9 cellular contexts compared by ENCODE assay signal in the genomic region with DNA sequence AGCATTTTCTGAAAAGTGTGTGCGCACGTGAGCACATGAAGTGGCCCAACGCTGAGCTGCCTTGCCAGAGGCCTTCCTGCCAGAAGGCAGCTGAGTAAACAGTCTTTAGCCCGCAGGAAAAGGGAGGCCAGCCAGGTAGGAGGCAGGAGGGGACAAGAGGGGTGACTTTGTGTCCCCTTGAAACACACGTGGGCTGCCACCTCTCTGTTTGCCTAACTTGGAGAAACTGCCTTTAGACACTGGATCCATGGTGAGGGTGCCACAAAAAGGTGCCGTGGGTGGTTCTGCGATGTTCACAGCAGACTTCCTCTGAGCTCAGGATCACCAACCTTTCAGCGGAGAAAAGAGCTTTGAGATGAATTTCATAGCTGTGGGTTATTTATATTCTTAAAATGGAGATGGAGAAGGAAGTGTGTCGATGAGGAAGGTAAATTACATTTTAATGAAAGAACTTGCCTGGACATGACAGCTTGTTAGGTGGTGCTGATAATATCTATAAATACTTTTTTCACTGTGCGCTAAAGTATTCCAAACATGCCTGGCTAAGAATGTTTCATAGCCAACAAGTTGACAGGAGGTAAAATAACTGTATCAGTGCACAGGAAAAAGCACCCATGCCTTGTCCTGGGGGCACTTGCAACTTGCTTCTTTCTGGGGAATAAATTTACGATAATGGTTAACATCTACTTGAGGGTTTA. TPM values are rescaled to one million over a fixed set of nuclear protein-coding genes. Genes with fewer than 3 reads are reported as not detected.
A peak's percentile ranks its signal among the peaks of the same experiment; 100 is the strongest.
DNase-seq lines count a peak whose midpoint lies in the region; ATAC-seq and TF ChIP-seq lines count a peak whose summit lies in the region.
"Had no signal": no experiment of that assay in that cellular context is flagged by ENCODE, and none has a peak within 500 bp of the region (broad histone marks: within the 10 kb centered on the region; RNA-seq: fewer than 3 reads in every experiment).

No MANE protein-coding gene starts in this region.

- peaks cover 0 to 2% (median 2%) of the 10 kb centered on the region in 3 donors for H3K36me3 Mint-ChIP-seq in naive thymus-derived CD8-positive, alpha-beta T cell

- in situ Hi-C loops in HAP-1 (cut with MboI; ENCODE audit: low sequenced_read_pairs): no loop called here

- no peak overlapping the region for H3K4me3 Mint-ChIP-seq in naive thymus-derived CD8-positive, alpha-beta T cell

- H3K9ac ChIP-seq in stomach smooth muscle (ENCODE audit: low read length in 2 of 2): no peak overlapping the region

- no peaks in the 10 kb centered on the region for H3K27me3 ChIP-seq in cardiac muscle cell
- H3K27me3 ChIP-seq in stomach smooth muscle (ENCODE audit: control insufficient read depth in 1 of 2, insufficient read depth in 2 of 2, low read length in 2 of 2): no peaks in the 10 kb centered on the region
- H3K27me3 ChIP-seq in HAP-1 (ENCODE audit: low read depth): no peaks in the 10 kb centered on the region
- H3K27me3 ChIP-seq: right lobe of liver had no signal

- H3K9me3 ChIP-seq in cardiac muscle cell (ENCODE audit: low read depth) (no peaks in the 10 kb centered on the region), stomach smooth muscle (ENCODE audit: control insufficient read depth in 2 of 2, low read length in 2 of 2) (no peaks in the 10 kb centered on the region), HAP-1 (no peaks in the 10 kb centered on the region)
- H3K9me3 ChIP-seq: right lobe of liver had no signal

- H3K4me1 ChIP-seq in cardiac muscle cell (ENCODE audit: low read depth) (peaks cover 3% of the 10 kb centered on the region), stomach smooth muscle (ENCODE audit: control insufficient read depth, insufficient read depth, low read length) (peaks cover 6% of the 10 kb centered on the region), HAP-1 (no peaks in the 10 kb centered on the region)
- H3K4me1 ChIP-seq: right lobe of liver had no signal

- H3K36me3 ChIP-seq in cardiac muscle cell (no peaks in the 10 kb centered on the region), stomach smooth muscle (ENCODE audit: control insufficient read depth in 2 of 2, insufficient read depth in 2 of 2, low read length in 2 of 2) (no peaks in the 10 kb centered on the region), HAP-1 (replicated peaks) (no peaks in the 10 kb centered on the region)
- H3K36me3 ChIP-seq: right lobe of liver had no signal

- POLR2A ChIA-PET in naive thymus-derived CD8-positive, alpha-beta T cell (lab: Charles Lee): no interaction called here

- H3K27ac Mint-ChIP-seq in naive thymus-derived CD8-positive, alpha-beta T cell: no peak overlapping the region

- H3K4me3 ChIP-seq in LNCaP clone FGC (ENCODE audit: low read depth, low read length): 0 out of 2 replicates have a peak overlapping the region, but pooled peaks have one; percentile 19
- H3K4me3 ChIP-seq in cardiac muscle cell: no peak overlapping the region
- H3K4me3 ChIP-seq in stomach smooth muscle (ENCODE audit: low read length in 2 of 2): no peak overlapping the region
- no peak overlapping the region for H3K4me3 ChIP-seq in HAP-1
- H3K4me3 ChIP-seq: right lobe of liver had no signal

- TF ChIP-seq CTCF in LNCaP clone FGC (IDR thresholded peaks at IDR 0.05; ENCODE audit: control insufficient read depth, extremely low read depth, insufficient read depth) (no peak), cardiac muscle cell (IDR thresholded peaks at IDR 0.05; ENCODE audit: low read depth, low read length) (no peak)

- ATAC-seq in naive thymus-derived CD8-positive, alpha-beta T cell: no peak
- ATAC-seq in GM21360 (IDR thresholded peaks at IDR 0.05; ENCODE audit: unreplicated experiment): no peak

- H3K4me1 Mint-ChIP-seq in naive thymus-derived CD8-positive, alpha-beta T cell: peaks cover 0 to 9% (median 2%) of the 10 kb centered on the region in 4 donors

- H3K27ac ChIP-seq in cardiac muscle cell (peak overlapping the region; percentile 91), stomach smooth muscle (ENCODE audit: low read length) (peak overlapping the region; percentile 31)
- H3K27ac ChIP-seq: right lobe of liver had no signal

- H3K9me3 Mint-ChIP-seq in naive thymus-derived CD8-positive, alpha-beta T cell: no peaks in the 10 kb centered on the region

- H3K27me3 Mint-ChIP-seq in naive thymus-derived CD8-positive, alpha-beta T cell: no peaks in the 10 kb centered on the region

- DNase-seq in LNCaP clone FGC (ENCODE audit: low read depth) (peak; percentile 79), NCI-H774 (lab: John Stamatoyannopoulos, UW) (peak; percentile 87), cardiac muscle cell (ENCODE audit: low read depth in 1 of 2, low spot score in 1 of 2) (peak in 1 of 2 donors; percentile 25), HAP-1 (ENCODE audit: low spot score in 2 of 2) (no peak), RPMI8226 (no peak)
- DNase-seq in naive thymus-derived CD8-positive, alpha-beta T cell: no peak
- DNase-seq: right lobe of liver had no signal

RNA-seq across cellular contexts. Expression of a gene that starts 36.6 kb away (rescaled TPM):
- 15.6 and 16.7 TPM in 2 replicates for total RNA-seq in cardiac muscle cell
- 16.7 and 25.6 TPM in 2 replicates for polyA plus RNA-seq in cardiac muscle cell
- 10 to 100 TPM; 53.3 TPM for total RNA-seq in naive thymus-derived CD8-positive, alpha-beta T cell
- 10 to 100 TPM; 23.3 to 35.7 (median 26.1) TPM for polyA plus RNA-seq in naive thymus-derived CD8-positive, alpha-beta T cell

Comparison
In these comparisons a context has a peak if more than half of its experiments do, and no peak if none do; other contexts are left out.
1. DNase-seq: peak in LNCaP clone FGC (single experiment) and NCI-H774 (single experiment); none in HAP-1 (0 of 2), RPMI8226 (single experiment) and naive thymus-derived CD8-positive, alpha-beta T cell (0 of 10).